Comparison of ENCODE assay signal across 8 cellular contexts in the genomic region with DNA sequence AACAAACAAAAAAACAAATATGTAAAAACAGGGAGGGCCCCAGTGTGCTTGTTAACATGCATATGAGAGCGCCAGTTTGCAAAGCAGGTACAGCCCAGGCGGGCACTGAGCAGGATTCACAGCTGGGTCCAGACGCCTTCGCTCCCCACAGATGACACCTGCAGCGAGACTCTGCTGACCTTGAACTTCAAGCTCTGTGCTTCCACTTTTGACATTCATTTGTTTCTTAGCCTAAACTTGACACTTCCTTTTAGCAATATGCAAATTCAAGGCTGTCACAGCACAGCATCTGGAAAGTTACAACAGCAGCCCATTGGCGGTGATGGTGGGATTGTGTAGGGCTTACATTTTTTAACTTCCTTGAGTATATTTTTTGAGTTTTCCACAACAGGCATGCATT.
DNase-seq lines count a peak whose midpoint lies in the region; ATAC-seq and TF ChIP-seq lines count a peak whose summit lies in the region.
"Had no signal": no experiment of that assay in that cellular context is flagged by ENCODE, and none has a peak within 500 bp of the region (broad histone marks: within the 10 kb centered on the region; RNA-seq: fewer than 3 reads in every experiment).

No MANE protein-coding gene starts in this region.

- no CpG with 5 or more reads among the region's 6 CpGs for WGBS in trophoblast cell (ENCODE audit: extremely low coverage, insufficient coverage, insufficient read length)

- no peak overlapping the region for H3K4ac ChIP-seq in trophoblast cell (ENCODE audit: low read depth, low read length)

- no peaks in the 10 kb centered on the region for H3K9me3 ChIP-seq in trophoblast cell (ENCODE audit: insufficient read depth, low read depth, low read length)

- no peak overlapping the region for H2BK120ac ChIP-seq in trophoblast cell (ENCODE audit: insufficient read depth, low read length, poor library complexity)

- peaks cover 40% of the 10 kb centered on the region for H3K4me1 Mint-ChIP-seq in HFFc6 (ENCODE audit: low read depth)
- H3K4me1 Mint-ChIP-seq in activated CD8-positive, alpha-beta memory T cell treated with anti-CD3 and anti-CD28 coated beads, Interleukin-2, amount 10 ng/mL, durations not matched to agents 7 days and 5 days = no peaks in the 10 kb centered on the region

- H3K36me3 Mint-ChIP-seq in HFFc6 (ENCODE audit: low read depth) = no peaks in the 10 kb centered on the region
- H3K36me3 Mint-ChIP-seq in activated CD8-positive, alpha-beta memory T cell treated with anti-CD3 and anti-CD28 coated beads, Interleukin-2, amount 10 ng/mL, durations not matched to agents 7 days and 5 days = no peaks in the 10 kb centered on the region

- no peaks in the 10 kb centered on the region for H3K27me3 ChIP-seq in trophoblast cell (ENCODE audit: insufficient read depth, low read length)

- CTCF ChIA-PET in activated CD8-positive, alpha-beta memory T cell treated with anti-CD3 and anti-CD28 coated beads, Interleukin-2, amount 10 ng/mL, durations not matched to agents 7 days and 5 days (lab: Charles Lee) = no interaction called here

- no peak overlapping the region for H2BK5ac ChIP-seq in trophoblast cell (ENCODE audit: low read depth, low read length, poor library complexity)

- peak overlapping the region; percentile 1 for H3K4me3 ChIP-seq in trophoblast cell (ENCODE audit: low read depth, low read length)

- no peak overlapping the region for H3K4me3 Mint-ChIP-seq in HFFc6
- H3K4me3 Mint-ChIP-seq in activated CD8-positive, alpha-beta memory T cell treated with anti-CD3 and anti-CD28 coated beads, Interleukin-2, amount 10 ng/mL, durations not matched to agents 7 days and 5 days = no peak overlapping the region

- peak; percentile 46 for TF ChIP-seq POLR2A in GM18951 (IDR thresholded peaks at IDR 0.05; ENCODE audit: extremely low read depth, insufficient read depth, insufficient read length)

- no peak overlapping the region for H2AFZ ChIP-seq in trophoblast cell (ENCODE audit: insufficient read depth, low read length, poor library complexity)

- H3K23ac ChIP-seq in trophoblast cell (ENCODE audit: low read length) = no peak overlapping the region

- no peak overlapping the region for H3K18ac ChIP-seq in trophoblast cell (ENCODE audit: low read length)

- peaks cover 16% of the 10 kb centered on the region in 2 experiments for H3K4me1 ChIP-seq in trophoblast cell (ENCODE audit: control insufficient read depth in 1 of 2, insufficient read depth in 2 of 2, low read length in 2 of 2)

- peak; percentile 86 for ATAC-seq in HG03565 (IDR thresholded peaks at IDR 0.05; ENCODE audit: unreplicated experiment)
- no peak for ATAC-seq in activated CD8-positive, alpha-beta memory T cell treated with anti-CD3 and anti-CD28 coated beads, Interleukin-2, amount 10 ng/mL, durations not matched to agents 7 days and 5 days

- H3K9me3 Mint-ChIP-seq in HFFc6 = no peaks in the 10 kb centered on the region
- H3K9me3 Mint-ChIP-seq in activated CD8-positive, alpha-beta memory T cell treated with anti-CD3 and anti-CD28 coated beads, Interleukin-2, amount 10 ng/mL, durations not matched to agents 7 days and 5 days (ENCODE audit: low read depth) = no peaks in the 10 kb centered on the region

- H2AK5ac ChIP-seq in trophoblast cell (ENCODE audit: low read length) = peak overlapping the region; percentile 52

- H3K79me2 ChIP-seq in trophoblast cell (ENCODE audit: control insufficient read depth, insufficient read depth, low read length, poor library complexity) = peaks cover 3% of the 10 kb centered on the region

- no peak overlapping the region for H4K12ac ChIP-seq in trophoblast cell (ENCODE audit: low read depth, low read length)

- no peak for TF ChIP-seq CTCF in HFFc6 (IDR thresholded peaks at IDR 0.05)

- DNase-seq in HFFc6 = no peak
- DNase-seq in trophoblast cell = no peak
- DNase-seq in DMS53 (lab: John Stamatoyannopoulos, UW) = no peak
- no peak for DNase-seq in NCI-H345 (lab: John Stamatoyannopoulos, UW)
- no peak for DNase-seq in activated CD8-positive, alpha-beta memory T cell treated with anti-CD3 and anti-CD28 coated beads, Interleukin-2, amount 10 ng/mL, durations not matched to agents 7 days and 5 days
- DNase-seq: activated CD8-positive, alpha-beta memory T cell treated with anti-CD3 and anti-CD28 coated beads, Interleukin-2, amount 50 U/mL, for 48 hours had no signal

- H2BK12ac ChIP-seq in trophoblast cell (ENCODE audit: low read length) = peak overlapping the region; percentile 26

- peaks cover 18% of the 10 kb centered on the region for H3K79me1 ChIP-seq in trophoblast cell (ENCODE audit: low read length)

- no peak overlapping the region for H3K4me2 ChIP-seq in trophoblast cell (ENCODE audit: low read length)

- H4K8ac ChIP-seq in trophoblast cell (ENCODE audit: low read depth, low read length) = no peak overlapping the region

- H3K9ac ChIP-seq in trophoblast cell (ENCODE audit: low read length) = no peak overlapping the region

- no peak overlapping the region for H3K14ac ChIP-seq in trophoblast cell (ENCODE audit: low read length)

- H3K27me3 Mint-ChIP-seq in HFFc6 (ENCODE audit: insufficient read depth) = peaks cover 4% of the 10 kb centered on the region
- H3K27me3 Mint-ChIP-seq in activated CD8-positive, alpha-beta memory T cell treated with anti-CD3 and anti-CD28 coated beads, Interleukin-2, amount 10 ng/mL, durations not matched to agents 7 days and 5 days = no peaks in the 10 kb centered on the region

- H3K27ac ChIP-seq in trophoblast cell (ENCODE audit: low read depth, low read length) = no peak overlapping the region

- in situ Hi-C loops in GM18951 (cut with MboI; ENCODE audit: low sequenced_read_pairs, unreplicated experiment) = no loop called here

- no peaks in the 10 kb centered on the region for H3K36me3 ChIP-seq in trophoblast cell (ENCODE audit: control insufficient read depth in 1 of 2, insufficient read depth in 2 of 2, low read length in 2 of 2)

- peak overlapping the region; percentile 58 for H4K91ac ChIP-seq in trophoblast cell (ENCODE audit: low read depth, low read length)

- H3K27ac Mint-ChIP-seq in HFFc6 = peak overlapping the region; percentile 26; the same call in 1 of the 2 replicates
- H3K27ac Mint-ChIP-seq in activated CD8-positive, alpha-beta memory T cell treated with anti-CD3 and anti-CD28 coated beads, Interleukin-2, amount 10 ng/mL, durations not matched to agents 7 days and 5 days = no peak overlapping the region
